ENCODE assay signal across 8 cellular contexts in genomic region chr5:177134653-177135225, GRCh38. TPM values are rescaled to one million over a fixed set of nuclear protein-coding genes. Genes with fewer than 3 reads are reported as not detected.
DNase-seq lines count a peak whose midpoint lies in the region; ATAC-seq and TF ChIP-seq lines count a peak whose summit lies in the region.

No MANE protein-coding gene starts in this region.

- no peaks in the 10 kb centered on the region for H3K27me3 ChIP-seq in cardiac muscle cell
- no peaks in the 10 kb centered on the region for H3K27me3 ChIP-seq in layer of hippocampus (ENCODE audit: control insufficient read depth, insufficient read depth, low read length)
- no peaks in the 10 kb centered on the region for H3K27me3 ChIP-seq in tibial artery

- H3K4me1 Mint-ChIP-seq in activated T-helper 2 cell treated with anti-CD3 and anti-CD28 coated beads, Interferon-gamma antibody, Interleukin-2, Interleukin-4, amounts not matched to agents 10 μg/mL and 5 μg/mL and 100 μg/mL, durations not matched to agents 14 hours and 24 hours and 36 hours (ENCODE audit: low read depth): peaks cover 24% of the 10 kb centered on the region

- H3K4me3 ChIP-seq in cardiac muscle cell (peak overlapping the region; percentile 37), tibial artery (peak overlapping the region; percentile 64 to 87)

- H3K27ac Mint-ChIP-seq in activated T-helper 2 cell treated with anti-CD3 and anti-CD28 coated beads, Interferon-gamma antibody, Interleukin-2, Interleukin-4, amounts not matched to agents 10 μg/mL and 5 μg/mL and 100 μg/mL, durations not matched to agents 14 hours and 24 hours and 36 hours: peak overlapping the region; percentile 83

- H3K27me3 Mint-ChIP-seq in activated T-helper 2 cell treated with anti-CD3 and anti-CD28 coated beads, Interferon-gamma antibody, Interleukin-2, Interleukin-4, amounts not matched to agents 10 μg/mL and 5 μg/mL and 100 μg/mL, durations not matched to agents 14 hours and 24 hours and 36 hours (ENCODE audit: low read depth): no peaks in the 10 kb centered on the region

- H3K36me3 ChIP-seq in cardiac muscle cell: peaks cover 22% of the 10 kb centered on the region
- H3K36me3 ChIP-seq in tibial artery: peaks cover 9 to 25% (median 17%) of the 10 kb centered on the region in 3 donors

- H3K4me3 Mint-ChIP-seq in activated T-helper 2 cell treated with anti-CD3 and anti-CD28 coated beads, Interferon-gamma antibody, Interleukin-2, Interleukin-4, amounts not matched to agents 10 μg/mL and 5 μg/mL and 100 μg/mL, durations not matched to agents 14 hours and 24 hours and 36 hours (ENCODE audit: low read depth): peak overlapping the region; percentile 88

- H3K36me3 Mint-ChIP-seq in activated T-helper 2 cell treated with anti-CD3 and anti-CD28 coated beads, Interferon-gamma antibody, Interleukin-2, Interleukin-4, amounts not matched to agents 10 μg/mL and 5 μg/mL and 100 μg/mL, durations not matched to agents 14 hours and 24 hours and 36 hours (ENCODE audit: low read depth): peaks cover 42% of the 10 kb centered on the region

- no peak for DNase-seq in cardiac muscle cell (ENCODE audit: low read depth in 1 of 2, low spot score in 1 of 2)
- DNase-seq in left cardiac atrium: no peak
- no peak for DNase-seq in activated T-helper 2 cell treated with anti-CD3 and anti-CD28 coated beads, Interferon-gamma antibody, Interleukin-2, Interleukin-4, amounts not matched to agents 10 μg/mL and 5 μg/mL and 100 μg/mL, durations not matched to agents 14 hours and 24 hours and 36 hours (ENCODE audit: low spot score)
- no peak for DNase-seq in tibial artery
- DNase-seq in stimulated activated naive CD4-positive, alpha-beta T cell treated with Interleukin-2 at 50 U/mL for 16 hours (lab: John Stamatoyannopoulos, UW): no peak
- DNase-seq in NCI-H2196 treated with DMSO at 0.1 percent for 48 hours (lab: John Stamatoyannopoulos, UW; ENCODE audit: unreplicated experiment): no peak

- intact Hi-C loops in left cardiac atrium (cut with DNase I) (loop anchor here in 1 of 2 donors (10.0 kb wide), 1 partner anchor 70 kb away; no protein-coding TSS in a partner anchor), tibial artery (cut with DNase I; ENCODE audit: low total_unique reads) (no loop called here)
- intact Hi-C loops in activated T-helper 2 cell treated with anti-CD3 and anti-CD28 coated beads, Interferon-gamma antibody, Interleukin-2, Interleukin-4, amounts not matched to agents 10 μg/mL and 5 μg/mL and 100 μg/mL, durations not matched to agents 14 hours and 24 hours and 36 hours (cut with micrococcal nuclease): loop anchor here (5.0 kb wide), 2 partner anchors 127 to 168 kb away; partner anchors contain the start of genes PRELID1, RAB24 and UIMC1

- ATAC-seq in left cardiac atrium (no peak), HG03139 (IDR thresholded peaks at IDR 0.05; ENCODE audit: unreplicated experiment) (no peak)

- H3K9me3 ChIP-seq in cardiac muscle cell (ENCODE audit: low read depth) (no peaks in the 10 kb centered on the region), tibial artery (no peaks in the 10 kb centered on the region)

- TF ChIP-seq CTCF in cardiac muscle cell (IDR thresholded peaks at IDR 0.05; ENCODE audit: low read depth, low read length): no peak
- TF ChIP-seq CTCF in tibial artery (IDR thresholded peaks at IDR 0.05): no peak

- H3K27ac ChIP-seq in cardiac muscle cell (peak overlapping the region; percentile 22), layer of hippocampus (ENCODE audit: low read depth, low read length) (peak overlapping the region; percentile 96), tibial artery (peak overlapping the region; percentile 85 to 93)

- H3K9me3 Mint-ChIP-seq in activated T-helper 2 cell treated with anti-CD3 and anti-CD28 coated beads, Interferon-gamma antibody, Interleukin-2, Interleukin-4, amounts not matched to agents 10 μg/mL and 5 μg/mL and 100 μg/mL, durations not matched to agents 14 hours and 24 hours and 36 hours: no peaks in the 10 kb centered on the region

- H3K4me1 ChIP-seq in cardiac muscle cell (ENCODE audit: low read depth): peaks cover 30% of the 10 kb centered on the region
- H3K4me1 ChIP-seq in tibial artery: peaks cover 0 to 60% (median 42%) of the 10 kb centered on the region in 4 donors

RNA-seq across cellular contexts. Expression of gene NSD1, which starts 1.2 kb away (rescaled TPM):
- 29.7 and 37.9 TPM in 2 replicates for total RNA-seq in cardiac muscle cell
- polyA plus RNA-seq in cardiac muscle cell: 37.8 and 44.0 TPM in 2 replicates
- 10 to 100 TPM; 40.6 to 44.2 TPM for total RNA-seq in left cardiac atrium
- total RNA-seq in activated T-helper 2 cell treated with anti-CD3 and anti-CD28 coated beads, Interferon-gamma antibody, Interleukin-2, Interleukin-4, amounts not matched to agents 10 μg/mL and 5 μg/mL and 100 μg/mL, durations not matched to agents 14 hours and 24 hours and 36 hours: 100.0 and 103 TPM in 2 replicates

RNA-seq across cellular contexts. Expression of gene FGFR4, which starts 48.0 kb away (rescaled TPM):
- total RNA-seq in cardiac muscle cell (1.1 and 2.8 TPM in 2 replicates), left cardiac atrium (1 to 10 TPM in 1 of 2 donors, under 1 TPM in 1; 0.92 to 1.4 TPM)
- polyA plus RNA-seq in cardiac muscle cell: 0.96 and 1.8 TPM in 2 replicates
- total RNA-seq in activated T-helper 2 cell treated with anti-CD3 and anti-CD28 coated beads, Interferon-gamma antibody, Interleukin-2, Interleukin-4, amounts not matched to agents 10 μg/mL and 5 μg/mL and 100 μg/mL, durations not matched to agents 14 hours and 24 hours and 36 hours: 1.1 and 1.2 TPM in 2 replicates

Comparison
In these comparisons a context has a peak if more than half of its experiments do, and no peak if none do; other contexts are left out.
1. H3K27ac ChIP-seq: peak in every context shown above with its lines; median percentile 96 in layer of hippocampus; 89 in tibial artery; 22 in cardiac muscle cell.